In genomic region chr5:74670377-74671038, GRCh38 we compare ENCODE assay signal across 7 cellular contexts.
"Had no signal": no experiment of that assay in that cellular context is flagged by ENCODE, and none has a peak within 500 bp of the region (broad histone marks: within the 10 kb centered on the region; RNA-seq: fewer than 3 reads in every experiment).

No MANE protein-coding gene starts in this region.

- ATAC-seq: GM23338, K562 had no signal

- H3K4me3 ChIP-seq: GM23338, K562 had no signal

- H3K4me2 ChIP-seq: GM23338 had no signal

- FAIRE-seq: H1, H54, K562 had no signal

- H2AFZ ChIP-seq: GM23338 had no signal

- DNase-seq: H9, HCEC 1CT, IMR-90 had no signal
